29 cellular contexts compared by ENCODE assay signal in genomic region chr10:33094263-33095051, GRCh38.
DNase-seq lines count a peak whose midpoint lies in the region; ATAC-seq, FAIRE-seq and TF ChIP-seq lines count a peak whose summit lies in the region.
"Had no signal": no experiment of that assay in that cellular context is flagged by ENCODE, and none has a peak within 500 bp of the region (broad histone marks: within the 10 kb centered on the region; RNA-seq: fewer than 3 reads in every experiment).

No MANE protein-coding gene starts in this region.

- H3K4me3 ChIP-seq in OCI-LY7 (ENCODE audit: low read depth, low read length, poor library complexity, severe bottlenecking) (peak overlapping the region; percentile 12), endothelial cell of umbilical vein (replicated peaks in 1 of 3; ENCODE audit: insufficient read depth in 1 of 3, low read depth in 1 of 3, low read length in 3 of 3) (no peak overlapping the region)
- H3K4me3 ChIP-seq: adrenal gland, coronary artery, hepatocyte, thoracic aorta had no signal

- peaks cover 70% of the 10 kb centered on the region for H3K9me3 ChIP-seq in OCI-LY7 (ENCODE audit: low read length)
- no peaks in the 10 kb centered on the region for H3K9me3 ChIP-seq in endothelial cell of umbilical vein (replicated peaks; ENCODE audit: control insufficient read depth, insufficient read depth, low read length)
- H3K9me3 ChIP-seq: adrenal gland, thoracic aorta had no signal

- ATAC-seq in stimulated activated effector memory CD8-positive, alpha-beta T cell treated with anti-CD3 and anti-CD28 coated beads, Interleukin-12 subunit alpha, Interleukin-12 subunit beta, amount 100 ng/mL, for 72 hours, result peak; percentile 24
- no peak for ATAC-seq in GM19023 (IDR thresholded peaks at IDR 0.05; ENCODE audit: unreplicated experiment)
- ATAC-seq: left lobe of liver had no signal

- H3K4me3 Mint-ChIP-seq in stimulated activated effector memory CD8-positive, alpha-beta T cell treated with anti-CD3 and anti-CD28 coated beads, Interleukin-12 subunit alpha, Interleukin-12 subunit beta, amount 100 ng/mL, for 72 hours, result no peak overlapping the region
- H3K4me3 Mint-ChIP-seq: activated T-helper 1 cell treated with anti-CD3 and anti-CD28 coated beads, Interleukin-12 subunit alpha, Interleukin-12 subunit beta, Interleukin-2, Interleukin-4 antibody, amounts not matched to agents 30 ng/mL and 10 ng/mL and 1 ng/mL, durations not matched to agents 14 hours and 24 hours and 36 hours; immature natural killer cell had no signal

- BruUV-seq in OCI-LY7 (replicated peaks; lab: Mats Ljungman, UMichigan) (no TSS peak), endothelial cell of umbilical vein (replicated peaks; lab: Mats Ljungman, UMichigan) (no TSS peak)

- CTCF ChIA-PET in OCI-LY7 (lab: Charles Lee; ENCODE audit: unreplicated experiment), result no interaction called here
- CTCF ChIA-PET in endothelial cell of umbilical vein (lab: Charles Lee), result interaction anchor here (0.9 to 1.4 kb wide), 2 partner anchors 8 to 21 kb away, joined by 3 read pairs; no protein-coding TSS in a partner anchor

- no peak overlapping the region for H3K4me2 ChIP-seq in OCI-LY7 (ENCODE audit: low read length)
- no peak overlapping the region for H3K4me2 ChIP-seq in endothelial cell of umbilical vein (ENCODE audit: insufficient read depth, low read length)
- H3K4me2 ChIP-seq: hepatocyte had no signal

- H3K27ac Mint-ChIP-seq in stimulated activated effector memory CD8-positive, alpha-beta T cell treated with anti-CD3 and anti-CD28 coated beads, Interleukin-12 subunit alpha, Interleukin-12 subunit beta, amount 100 ng/mL, for 72 hours, result no peak overlapping the region
- H3K27ac Mint-ChIP-seq: activated T-helper 1 cell treated with anti-CD3 and anti-CD28 coated beads, Interleukin-12 subunit alpha, Interleukin-12 subunit beta, Interleukin-2, Interleukin-4 antibody, amounts not matched to agents 30 ng/mL and 10 ng/mL and 1 ng/mL, durations not matched to agents 14 hours and 24 hours and 36 hours had no signal

- no peaks in the 10 kb centered on the region for H4K20me1 ChIP-seq in OCI-LY7 (ENCODE audit: insufficient read depth, low read length)
- no peaks in the 10 kb centered on the region for H4K20me1 ChIP-seq in endothelial cell of umbilical vein (replicated peaks; ENCODE audit: control insufficient read depth, extremely low read depth, insufficient read depth, low read length)

- TF ChIP-seq CTCF in OCI-LY7 (conservative IDR thresholded peaks at IDR 0.05; ENCODE audit: low read length) (no peak), endothelial cell of umbilical vein (IDR thresholded peaks at IDR 0.05; ENCODE audit: extremely low read depth in 1 of 2, insufficient read depth in 1 of 2, low read depth in 1 of 2, low read length in 2 of 2) (no peak)

- peaks cover 6% of the 10 kb centered on the region for H3K36me3 Mint-ChIP-seq in stimulated activated effector memory CD8-positive, alpha-beta T cell treated with anti-CD3 and anti-CD28 coated beads, Interleukin-12 subunit alpha, Interleukin-12 subunit beta, amount 100 ng/mL, for 72 hours

- H3K4me1 ChIP-seq in OCI-LY7 (ENCODE audit: insufficient read depth, low read length, poor library complexity, severe bottlenecking) (peaks cover 39% of the 10 kb centered on the region), endothelial cell of umbilical vein (ENCODE audit: control insufficient read depth, extremely low read depth, insufficient read depth, low read length) (no peaks in the 10 kb centered on the region)
- H3K4me1 ChIP-seq: adrenal gland, Caco-2 had no signal

- peak; percentile 57 for FAIRE-seq in endothelial cell of umbilical vein (lab: Jason Lieb, UNC)
- FAIRE-seq: endometrium, GM12892, TTC549 had no signal

- intact Hi-C loops in OCI-LY7 (cut with micrococcal nuclease; ENCODE audit: unreplicated experiment) (loop anchor here (5.0 kb wide), 2 partner anchors 58 to 777 kb away; no protein-coding TSS in a partner anchor), endothelial cell of umbilical vein (cut with micrococcal nuclease) (no loop called here)

- H2AFZ ChIP-seq in OCI-LY7 (ENCODE audit: low read length) (no peak overlapping the region), endothelial cell of umbilical vein (ENCODE audit: low read depth, low read length) (no peak overlapping the region)
- H2AFZ ChIP-seq: hepatocyte had no signal

- H3K27ac ChIP-seq in OCI-LY7 (ENCODE audit: low read depth, low read length, poor library complexity, severe bottlenecking), result peak overlapping the region; percentile 99
- H3K27ac ChIP-seq in endothelial cell of umbilical vein (ENCODE audit: insufficient read depth, low read depth, low read length), result no peak overlapping the region
- H3K27ac ChIP-seq: adrenal gland, brain microvascular endothelial cell, coronary artery, hepatocyte, thoracic aorta had no signal

- H3K9ac ChIP-seq in endothelial cell of umbilical vein (replicated peaks; ENCODE audit: extremely low read depth, insufficient read depth, low read length), result no peak overlapping the region

- H3K79me2 ChIP-seq in OCI-LY7 (ENCODE audit: insufficient read depth, low read depth, low read length), result no peaks in the 10 kb centered on the region
- H3K79me2 ChIP-seq in endothelial cell of umbilical vein (ENCODE audit: control insufficient read depth, insufficient read depth, low read length), result no peaks in the 10 kb centered on the region
- H3K79me2 ChIP-seq: hepatocyte had no signal

- DNase-seq in EH (ENCODE audit: low read depth), result peak; percentile 3
- no peak for DNase-seq in OCI-LY7 (ENCODE audit: low spot score)
- DNase-seq in endothelial cell of umbilical vein (ENCODE audit: low read depth, low spot score), result no peak
- no peak for DNase-seq in stimulated activated effector memory CD8-positive, alpha-beta T cell treated with anti-CD3 and anti-CD28 coated beads, Interleukin-12 subunit alpha, Interleukin-12 subunit beta, amount 100 ng/mL, for 72 hours (ENCODE audit: low spot score in 2 of 2)
- no peak for DNase-seq in NCI-H1092 treated with DMSO at 0.1 percent for 48 hours (lab: John Stamatoyannopoulos, UW)
- DNase-seq in AG08396 (ENCODE audit: low spot score), result no peak
- DNase-seq: adrenal gland; brain microvascular endothelial cell; Caco-2; DMS79 treated with DMSO at 0.1 percent for 48 hours; immature natural killer cell; NCI-H1092; NCI-H2029 treated with DMSO at 0.1 percent for 48 hours; NCI-H345; NCI-H82; OCI-M1; posterior cingulate gyrus; SHP77; stimulated activated CD4-positive, alpha-beta T cell treated with anti-CD3 and anti-CD28 coated beads, Interleukin-1b, Interleukin-23, amount 100 ng/mL, for 48 hours; SW 1271 had no signal

- H3K9me1 ChIP-seq in endothelial cell of umbilical vein (replicated peaks; ENCODE audit: control insufficient read depth, extremely low read depth, insufficient read depth, low read length), result no peaks in the 10 kb centered on the region

- no peaks in the 10 kb centered on the region for H3K27me3 ChIP-seq in endothelial cell of umbilical vein (ENCODE audit: control insufficient read depth in 2 of 2, insufficient read depth in 2 of 2, low read length in 2 of 2)
- H3K27me3 ChIP-seq: adrenal gland, brain microvascular endothelial cell, hepatocyte had no signal

- POLR2A ChIA-PET in OCI-LY7 (lab: Charles Lee), result interaction anchor here (0.6 to 1.8 kb wide), 14 partner anchors 7 to 491 kb away, joined by 3 to 7 read pairs (median 4); no protein-coding TSS in a partner anchor
- POLR2A ChIA-PET in endothelial cell of umbilical vein (lab: Charles Lee), result no interaction called here

- H3K9me2 ChIP-seq in OCI-LY7 (ENCODE audit: insufficient read depth, low read length), result no peaks in the 10 kb centered on the region

- dilution Hi-C loops in endothelial cell of umbilical vein (cut with MboI; ENCODE audit: extremely low pct_ligation_motif_present, low sequenced_read_pairs), result no loop called here

- H3K4me1 Mint-ChIP-seq in stimulated activated effector memory CD8-positive, alpha-beta T cell treated with anti-CD3 and anti-CD28 coated beads, Interleukin-12 subunit alpha, Interleukin-12 subunit beta, amount 100 ng/mL, for 72 hours, result peaks cover 25% of the 10 kb centered on the region

- no peak for TF ChIP-seq POLR2A in endothelial cell of umbilical vein (IDR thresholded peaks at IDR 0.05; ENCODE audit: low read depth, low read length)

- H3K36me3 ChIP-seq in OCI-LY7 (ENCODE audit: insufficient read depth, low read length) (peaks cover 46% of the 10 kb centered on the region), endothelial cell of umbilical vein (ENCODE audit: control insufficient read depth in 2 of 2, extremely low read depth in 1 of 2, insufficient read depth in 2 of 2, low read length in 2 of 2) (no peaks in the 10 kb centered on the region)
- H3K36me3 ChIP-seq: adrenal gland, brain microvascular endothelial cell, thoracic aorta had no signal

- peaks cover 3% of the 10 kb centered on the region for H3K9me3 Mint-ChIP-seq in stimulated activated effector memory CD8-positive, alpha-beta T cell treated with anti-CD3 and anti-CD28 coated beads, Interleukin-12 subunit alpha, Interleukin-12 subunit beta, amount 100 ng/mL, for 72 hours

TF ChIP-seq in endothelial cell of umbilical vein, 7 proteins besides CTCF, POLR2A, EP300 and RAD21:
- TF ChIP-seq GATA2 (IDR thresholded peaks at IDR 0.05; ENCODE audit: insufficient read depth, insufficient read length, low read depth, low read length) (no peak), MYC (IDR thresholded peaks at IDR 0.05; ENCODE audit: low read depth, low read length) (no peak), MAX (IDR thresholded peaks at IDR 0.05; ENCODE audit: insufficient read depth, insufficient read length) (no peak), EZH2 (IDR thresholded peaks at IDR 0.05; ENCODE audit: borderline replicate concordance, low read depth, low read length, severe bottlenecking) (no peak), POLR2AphosphoS5 (IDR thresholded peaks at IDR 0.05; ENCODE audit: insufficient read depth, low read depth, low read length) (no peak), JUN (IDR thresholded peaks at IDR 0.05; ENCODE audit: borderline replicate concordance, insufficient read depth, insufficient read length, low read depth) (no peak), FOS (IDR thresholded peaks at IDR 0.05; ENCODE audit: borderline replicate concordance, insufficient read depth, low read length) (no peak)
